1 cellular context compared by ENCODE assay signal in genomic region chr1:90274376-90274775, GRCh38.
TF ChIP-seq lines count a peak whose summit lies in the region.

No MANE protein-coding gene starts in this region.

TF ChIP-seq in GM23338, 12 proteins besides CTCF, POLR2A, EP300 and RAD21 (continued from another document):
- TF ChIP-seq ZNF331 (CRISPR knock-in tag; IDR thresholded peaks at IDR 0.05; ENCODE audit: low read depth) = no peak
TF ChIP-seq in GM23338: peak in this region for 0.
